8 cellular contexts compared by ENCODE assay signal in genomic region chr3:39101022-39101689, GRCh38. TPM values are rescaled to one million over a fixed set of nuclear protein-coding genes. Genes with fewer than 3 reads are reported as not detected.
DNase-seq lines count a peak whose midpoint lies in the region; ATAC-seq, FAIRE-seq and TF ChIP-seq lines count a peak whose summit lies in the region.

No MANE protein-coding gene starts in this region.

- H3K9me3 Mint-ChIP-seq in CD8-positive, alpha-beta T cell = no peaks in the 10 kb centered on the region
- H3K9me3 Mint-ChIP-seq in WTC11 = no peaks in the 10 kb centered on the region
- H3K9me3 Mint-ChIP-seq in natural killer cell = no peaks in the 10 kb centered on the region

- no peak overlapping the region for H3K4me3 ChIP-seq in CD8-positive, alpha-beta T cell (ENCODE audit: low read depth, low read length)

- peaks cover 23% of the 10 kb centered on the region for H3K36me3 ChIP-seq in CD8-positive, alpha-beta T cell (ENCODE audit: insufficient read depth, low read length)

- TF ChIP-seq EP300 in Ishikawa (IDR thresholded peaks at IDR 0.05; ENCODE audit: borderline replicate concordance) = no peak

- H3K27me3 ChIP-seq in CD8-positive, alpha-beta T cell (ENCODE audit: insufficient read depth, low read length) = no peaks in the 10 kb centered on the region

- DNase-seq in CD8-positive, alpha-beta T cell = peak in 6 of 7 experiments; percentile 31 to 66 (median 57)
- peak; percentile 62 for DNase-seq in GM19239 (ENCODE audit: insufficient read length, low spot score)
- peak; percentile 55 for DNase-seq in WTC11 (ENCODE audit: low spot score)
- DNase-seq in effector CD4-positive, alpha-beta T cell = peak; percentile 37
- no peak for DNase-seq in natural killer cell
- DNase-seq in C1 segment of cervical spinal cord (lab: John Stamatoyannopoulos, UW) = no peak

- CTCF ChIA-PET in CD8-positive, alpha-beta T cell (lab: Charles Lee) = interaction anchor here (0.8 to 19.1 kb wide), 9 partner anchors 8 to 189 kb away, joined by 3 to 198 read pairs (median 4); no protein-coding TSS in a partner anchor
- CTCF ChIA-PET in WTC11 (lab: Charles Lee) = interaction anchor here (0.6 to 2.8 kb wide), 10 partner anchors 8 to 277 kb away, joined by 3 to 37 read pairs (median 4); partner anchors contain the start of gene CX3CR1

- peak; percentile 66 for TF ChIP-seq CTCF in CD8-positive, alpha-beta T cell (IDR thresholded peaks at IDR 0.05)
- peak; percentile 50 for TF ChIP-seq CTCF in WTC11 (IDR thresholded peaks at IDR 0.05)
- peak; percentile 59 for TF ChIP-seq CTCF in natural killer cell (IDR thresholded peaks at IDR 0.05)

- no peaks in the 10 kb centered on the region for H3K27me3 Mint-ChIP-seq in CD8-positive, alpha-beta T cell (ENCODE audit: low read depth)
- H3K27me3 Mint-ChIP-seq in WTC11 (ENCODE audit: low read depth) (no peaks in the 10 kb centered on the region), natural killer cell (ENCODE audit: low read depth in 2 of 2) (peaks cover 0 to 13% of the 10 kb centered on the region in 2 donors)

- H3K36me3 Mint-ChIP-seq in CD8-positive, alpha-beta T cell = peaks cover 43% of the 10 kb centered on the region
- peaks cover 21% of the 10 kb centered on the region; the same call in 1 of the 2 replicates for H3K36me3 Mint-ChIP-seq in WTC11
- H3K36me3 Mint-ChIP-seq in natural killer cell = no peaks in the 10 kb centered on the region

- peak; percentile 66 for FAIRE-seq in GM19239 (lab: Jason Lieb, UNC)

- H3K9me3 ChIP-seq in CD8-positive, alpha-beta T cell (ENCODE audit: low read length) = no peaks in the 10 kb centered on the region

- peak overlapping the region; percentile 55 for H3K27ac Mint-ChIP-seq in CD8-positive, alpha-beta T cell
- no peak overlapping the region for H3K27ac Mint-ChIP-seq in WTC11
- H3K27ac Mint-ChIP-seq in natural killer cell = no peak overlapping the region

- peak; percentile 74 for ATAC-seq in CD8-positive, alpha-beta T cell
- ATAC-seq in WTC11 (peak; percentile 83), natural killer cell (peak; percentile 63 to 90 (median 67)), HG03457 (IDR thresholded peaks at IDR 0.05; ENCODE audit: unreplicated experiment) (no peak)

- intact Hi-C loops in CD8-positive, alpha-beta T cell (cut with DNase I, micrococcal nuclease) = loop anchor here (1.0 kb wide), 5 partner anchors 65 to 277 kb away; no protein-coding TSS in a partner anchor
- intact Hi-C loops in natural killer cell (cut with micrococcal nuclease) = loop anchor here (1.0 to 10.0 kb wide), 2 partner anchors 84 to 187 kb away; no protein-coding TSS in a partner anchor

- peak; percentile 69 for TF ChIP-seq RAD21 in Ishikawa (IDR thresholded peaks at IDR 0.05; ENCODE audit: low read depth)

- POLR2A ChIA-PET in CD8-positive, alpha-beta T cell (lab: Charles Lee) = interaction anchor here (0.6 kb wide), 1 partner anchor 15 kb away, joined by 3 read pairs; no protein-coding TSS in a partner anchor
- POLR2A ChIA-PET in WTC11 (lab: Charles Lee) = interaction anchor here (0.5 kb wide), 1 partner anchor 450 kb away, joined by 3 read pairs; no protein-coding TSS in a partner anchor

- no peak overlapping the region for H3K27ac ChIP-seq in CD8-positive, alpha-beta T cell (ENCODE audit: low read depth, low read length)

- peaks cover 8% of the 10 kb centered on the region for H3K4me1 ChIP-seq in CD8-positive, alpha-beta T cell (ENCODE audit: insufficient read depth, low read length)

- H3K4me3 Mint-ChIP-seq in CD8-positive, alpha-beta T cell = no peak overlapping the region
- H3K4me3 Mint-ChIP-seq in WTC11 (no peak overlapping the region), natural killer cell (no peak overlapping the region)

- peaks cover 34% of the 10 kb centered on the region for H3K4me1 Mint-ChIP-seq in CD8-positive, alpha-beta T cell (ENCODE audit: low read depth)
- H3K4me1 Mint-ChIP-seq in WTC11 (peaks cover 10% of the 10 kb centered on the region), natural killer cell (peaks cover 13 to 32% of the 10 kb centered on the region in 2 donors)

TF ChIP-seq in Ishikawa, 13 proteins besides CTCF, POLR2A, EP300 and RAD21 (continues in another document):
- TF ChIP-seq ZBTB7A (IDR thresholded peaks at IDR 0.05; ENCODE audit: low read depth) (no peak), CEBPB (IDR thresholded peaks at IDR 0.05) (no peak), EGR1 (IDR thresholded peaks at IDR 0.05) (no peak), YY1 (IDR thresholded peaks at IDR 0.05; ENCODE audit: low read depth) (no peak), NFIC (IDR thresholded peaks at IDR 0.05) (no peak), TEAD4 (IDR thresholded peaks at IDR 0.05) (no peak)
- TF ChIP-seq, protein P1, sequence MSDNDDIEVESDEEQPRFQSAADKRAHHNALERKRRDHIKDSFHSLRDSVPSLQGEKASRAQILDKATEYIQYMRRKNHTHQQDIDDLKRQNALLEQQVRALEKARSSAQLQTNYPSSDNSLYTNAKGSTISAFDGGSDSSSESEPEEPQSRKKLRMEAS (IDR thresholded peaks at IDR 0.05) = no peak
- TF ChIP-seq, protein P2, sequence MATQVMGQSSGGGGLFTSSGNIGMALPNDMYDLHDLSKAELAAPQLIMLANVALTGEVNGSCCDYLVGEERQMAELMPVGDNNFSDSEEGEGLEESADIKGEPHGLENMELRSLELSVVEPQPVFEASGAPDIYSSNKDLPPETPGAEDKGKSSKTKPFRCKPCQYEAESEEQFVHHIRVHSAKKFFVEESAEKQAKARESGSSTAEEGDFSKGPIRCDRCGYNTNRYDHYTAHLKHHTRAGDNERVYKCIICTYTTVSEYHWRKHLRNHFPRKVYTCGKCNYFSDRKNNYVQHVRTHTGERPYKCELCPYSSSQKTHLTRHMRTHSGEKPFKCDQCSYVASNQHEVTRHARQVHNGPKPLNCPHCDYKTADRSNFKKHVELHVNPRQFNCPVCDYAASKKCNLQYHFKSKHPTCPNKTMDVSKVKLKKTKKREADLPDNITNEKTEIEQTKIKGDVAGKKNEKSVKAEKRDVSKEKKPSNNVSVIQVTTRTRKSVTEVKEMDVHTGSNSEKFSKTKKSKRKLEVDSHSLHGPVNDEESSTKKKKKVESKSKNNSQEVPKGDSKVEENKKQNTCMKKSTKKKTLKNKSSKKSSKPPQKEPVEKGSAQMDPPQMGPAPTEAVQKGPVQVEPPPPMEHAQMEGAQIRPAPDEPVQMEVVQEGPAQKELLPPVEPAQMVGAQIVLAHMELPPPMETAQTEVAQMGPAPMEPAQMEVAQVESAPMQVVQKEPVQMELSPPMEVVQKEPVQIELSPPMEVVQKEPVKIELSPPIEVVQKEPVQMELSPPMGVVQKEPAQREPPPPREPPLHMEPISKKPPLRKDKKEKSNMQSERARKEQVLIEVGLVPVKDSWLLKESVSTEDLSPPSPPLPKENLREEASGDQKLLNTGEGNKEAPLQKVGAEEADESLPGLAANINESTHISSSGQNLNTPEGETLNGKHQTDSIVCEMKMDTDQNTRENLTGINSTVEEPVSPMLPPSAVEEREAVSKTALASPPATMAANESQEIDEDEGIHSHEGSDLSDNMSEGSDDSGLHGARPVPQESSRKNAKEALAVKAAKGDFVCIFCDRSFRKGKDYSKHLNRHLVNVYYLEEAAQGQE (IDR thresholded peaks at IDR 0.05; ENCODE audit: low read depth) = no peak

TF ChIP-seq in WTC11, 78 proteins besides CTCF, POLR2A, EP300 and RAD21 (continues in another document):
- no peak for TF ChIP-seq NR3C1 (CRISPR knock-in tag; conservative IDR thresholded peaks at IDR 0.05; ENCODE audit: low read depth)
- TF ChIP-seq, protein P3, sequence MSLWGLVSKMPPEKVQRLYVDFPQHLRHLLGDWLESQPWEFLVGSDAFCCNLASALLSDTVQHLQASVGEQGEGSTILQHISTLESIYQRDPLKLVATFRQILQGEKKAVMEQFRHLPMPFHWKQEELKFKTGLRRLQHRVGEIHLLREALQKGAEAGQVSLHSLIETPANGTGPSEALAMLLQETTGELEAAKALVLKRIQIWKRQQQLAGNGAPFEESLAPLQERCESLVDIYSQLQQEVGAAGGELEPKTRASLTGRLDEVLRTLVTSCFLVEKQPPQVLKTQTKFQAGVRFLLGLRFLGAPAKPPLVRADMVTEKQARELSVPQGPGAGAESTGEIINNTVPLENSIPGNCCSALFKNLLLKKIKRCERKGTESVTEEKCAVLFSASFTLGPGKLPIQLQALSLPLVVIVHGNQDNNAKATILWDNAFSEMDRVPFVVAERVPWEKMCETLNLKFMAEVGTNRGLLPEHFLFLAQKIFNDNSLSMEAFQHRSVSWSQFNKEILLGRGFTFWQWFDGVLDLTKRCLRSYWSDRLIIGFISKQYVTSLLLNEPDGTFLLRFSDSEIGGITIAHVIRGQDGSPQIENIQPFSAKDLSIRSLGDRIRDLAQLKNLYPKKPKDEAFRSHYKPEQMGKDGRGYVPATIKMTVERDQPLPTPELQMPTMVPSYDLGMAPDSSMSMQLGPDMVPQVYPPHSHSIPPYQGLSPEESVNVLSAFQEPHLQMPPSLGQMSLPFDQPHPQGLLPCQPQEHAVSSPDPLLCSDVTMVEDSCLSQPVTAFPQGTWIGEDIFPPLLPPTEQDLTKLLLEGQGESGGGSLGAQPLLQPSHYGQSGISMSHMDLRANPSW (CRISPR knock-in tag; conservative IDR thresholded peaks at IDR 0.05; ENCODE audit: low read depth) = no peak
- TF ChIP-seq E2F1 (CRISPR knock-in tag; IDR thresholded peaks at IDR 0.05) = no peak
- TF ChIP-seq FOXJ3 (CRISPR knock-in tag; IDR thresholded peaks at IDR 0.05; ENCODE audit: borderline replicate concordance) = no peak
- no peak for TF ChIP-seq PRRX2 (CRISPR knock-in tag; IDR thresholded peaks at IDR 0.05)

RNA-seq across cellular contexts. Expression of gene GORASP1, which starts 6.3 kb away (rescaled TPM):
- total RNA-seq in CD8-positive, alpha-beta T cell = 10 to 100 TPM; 13.9 to 20.2 TPM
- 44.6 to 50.7 TPM (median 47.4 TPM) in 3 replicates for total RNA-seq in WTC11 (2021)
- 10 to 100 TPM; 20.2 to 21.3 (median 20.8) TPM for total RNA-seq in natural killer cell

RNA-seq across cellular contexts. Expression of gene TTC21A, which starts 6.3 kb away (rescaled TPM):
- 1 to 10 TPM; 1.8 to 2.3 TPM for total RNA-seq in CD8-positive, alpha-beta T cell
- total RNA-seq in WTC11 (2021) (3.8 to 4.6 TPM (median 4.4 TPM) in 3 replicates), natural killer cell (1 to 10 TPM; 2.1 to 3.9 (median 2.4) TPM)

RNA-seq across cellular contexts. Expression of gene WDR48, which starts 49.3 kb away (rescaled TPM):
- 100 to 1,000 TPM; 102 to 103 TPM for total RNA-seq in CD8-positive, alpha-beta T cell
- total RNA-seq in WTC11 (2021) (35.5 to 40.9 TPM (median 40.9 TPM) in 3 replicates), natural killer cell (100 to 1,000 TPM in 1 of 3 donors, 10 to 100 TPM in 2; 89.1 to 101 (median 91.5) TPM)

RNA-seq across cellular contexts. Expression of gene SCN11A, which starts 49.4 kb away (rescaled TPM):
- total RNA-seq in CD8-positive, alpha-beta T cell = under 1 TPM; 0.08 to 0.11 TPM
- total RNA-seq in WTC11 (2021) (0.13 to 0.27 TPM (median 0.25 TPM) in 3 replicates), natural killer cell (under 1 TPM in 2 of 3 donors, not detected in 1; 0.07 to 0.08 TPM)

RNA-seq across cellular contexts. Expression of gene CSRNP1, which starts 52.2 kb away (rescaled TPM):
- total RNA-seq in CD8-positive, alpha-beta T cell = 100 to 1,000 TPM; 535 TPM
- total RNA-seq in WTC11 (2021) (8.0 to 8.7 TPM (median 8.5 TPM) in 3 replicates), natural killer cell (100 to 1,000 TPM; 208 to 300 (median 253) TPM)

Comparison
In these comparisons a context has a peak if more than half of its experiments do, and no peak if none do; other contexts are left out.
1. DNase-seq: peak in CD8-positive, alpha-beta T cell (6 of 7), GM19239 (single experiment), WTC11 (single experiment) and effector CD4-positive, alpha-beta T cell (single experiment); none in natural killer cell (single experiment) and C1 segment of cervical spinal cord (0 of 14).
2. Peak in every context shown above with its lines, with median percentiles within 50 percentile points of each other: CTCF ChIP-seq.